In genomic region chr4:81844717-81845116, GRCh38 we compare ENCODE assay signal across 8 cellular contexts.
DNase-seq lines count a peak whose midpoint lies in the region; ATAC-seq and TF ChIP-seq lines count a peak whose summit lies in the region.

No MANE protein-coding gene starts in this region.

- peak; percentile 78 for TF ChIP-seq CTCF in epithelial cell of esophagus (IDR thresholded peaks at IDR 0.05; ENCODE audit: insufficient read depth, low read depth, low read length, missing control alignments)

- ATAC-seq in GM19467 (IDR thresholded peaks at IDR 0.05; ENCODE audit: unreplicated experiment) = peak; percentile 84

- no peak overlapping the region for H3K4me3 ChIP-seq in epithelial cell of esophagus (ENCODE audit: low read length)

- DNase-seq in COLO668 (lab: John Stamatoyannopoulos, UW; ENCODE audit: unreplicated experiment) (peak; percentile 71), HS-5 (ENCODE audit: low read depth) (peak; percentile 20), NCI-H82 treated with DMSO at 0.1 percent for 48 hours (lab: John Stamatoyannopoulos, UW; ENCODE audit: unreplicated experiment) (peak; percentile 84), epithelial cell of esophagus (ENCODE audit: low read depth) (peak; percentile 80), middle frontal gyrus (ENCODE audit: extremely low spot score, low spot score) (peak; percentile 72)
- peak; percentile 54 for DNase-seq in activated CD8-positive, alpha-beta memory T cell treated with anti-CD3 and anti-CD28 coated beads for 4 hours (ENCODE audit: low read depth in 2 of 2)
- DNase-seq in stimulated activated CD8-positive, alpha-beta memory T cell treated with anti-CD3 and anti-CD28 coated beads, Interleukin-4, amount 100 ng/mL, for 48 hours = peak; percentile 81

Comparison
In these comparisons a context has a peak if more than half of its experiments do, and no peak if none do; other contexts are left out.
1. DNase-seq: peak in every context shown above with its lines; median percentile 84 in NCI-H82 treated with DMSO at 0.1 percent for 48 hours; 81 in stimulated activated CD8-positive, alpha-beta memory T cell treated with anti-CD3 and anti-CD28 coated beads, Interleukin-4, amount 100 ng/mL, for 48 hours; 80 in epithelial cell of esophagus; 72 in middle frontal gyrus; 71 in COLO668; 54 in activated CD8-positive, alpha-beta memory T cell treated with anti-CD3 and anti-CD28 coated beads for 4 hours; 20 in HS-5.